Comparison of ENCODE assay signal across 13 cellular contexts in genomic region chr16:27404163-27404823, GRCh38. TPM values are rescaled to one million over a fixed set of nuclear protein-coding genes. Genes with fewer than 3 reads are reported as not detected.
DNase-seq lines count a peak whose midpoint lies in the region; ATAC-seq lines count a peak whose summit lies in the region.
"Had no signal": no experiment of that assay in that cellular context is flagged by ENCODE, and none has a peak within 500 bp of the region (broad histone marks: within the 10 kb centered on the region; RNA-seq: fewer than 3 reads in every experiment).

No MANE protein-coding gene starts in this region.

- intact Hi-C loops in activated CD4-positive, alpha-beta T cell treated with anti-CD3 and anti-CD28 coated beads, Interleukin-2, amount 10 ng/mL, durations not matched to agents 24 days and 14 days (cut with micrococcal nuclease), result no loop called here

- DNase-seq in activated CD4-positive, alpha-beta T cell treated with anti-CD3 and anti-CD28 coated beads, Interleukin-2, amount 10 ng/mL, durations not matched to agents 24 days and 14 days, result peak; percentile 73
- no peak for DNase-seq in activated CD4-positive, alpha-beta T cell treated with anti-CD3 and anti-CD28 coated beads for 1 hour
- no peak for DNase-seq in T-helper 2 cell treated with Interferon-gamma antibody and Interleukin-4, amounts not matched to agents 5 μg/mL and 100 μg/mL, for 36 hours (ENCODE audit: low spot score)
- DNase-seq in immature natural killer cell (no peak), NCI-H226 (no peak)
- DNase-seq in stimulated activated naive CD4-positive, alpha-beta T cell treated with Interleukin-2 at 50 U/mL for 16 hours (lab: John Stamatoyannopoulos, UW), result peak; percentile 7
- DNase-seq: DMS53; effector CD8-positive, alpha-beta T cell; NCI-H526; SJCRH30; substantia nigra had no signal

- peaks cover 62% of the 10 kb centered on the region for H3K36me3 Mint-ChIP-seq in activated CD4-positive, alpha-beta T cell treated with anti-CD3 and anti-CD28 coated beads, Interleukin-2, amount 10 ng/mL, durations not matched to agents 24 days and 14 days (ENCODE audit: low read depth)
- peaks cover 28% of the 10 kb centered on the region for H3K36me3 Mint-ChIP-seq in T-helper 2 cell treated with Interferon-gamma antibody and Interleukin-4, amounts not matched to agents 5 μg/mL and 100 μg/mL, for 36 hours (ENCODE audit: low read depth)
- peaks cover 3 to 19% (median 17%) of the 10 kb centered on the region in 3 donors for H3K36me3 Mint-ChIP-seq in immature natural killer cell

- H3K4me3 Mint-ChIP-seq in activated CD4-positive, alpha-beta T cell treated with anti-CD3 and anti-CD28 coated beads, Interleukin-2, amount 10 ng/mL, durations not matched to agents 24 days and 14 days, result peak overlapping the region; percentile 100
- peak overlapping the region; percentile 98 for H3K4me3 Mint-ChIP-seq in T-helper 2 cell treated with Interferon-gamma antibody and Interleukin-4, amounts not matched to agents 5 μg/mL and 100 μg/mL, for 36 hours
- H3K4me3 Mint-ChIP-seq in immature natural killer cell, result peak overlapping the region; percentile 87 to 99 (median 90)

- peak overlapping the region; percentile 97 for H3K27ac Mint-ChIP-seq in activated CD4-positive, alpha-beta T cell treated with anti-CD3 and anti-CD28 coated beads, Interleukin-2, amount 10 ng/mL, durations not matched to agents 24 days and 14 days
- H3K27ac Mint-ChIP-seq in T-helper 2 cell treated with Interferon-gamma antibody and Interleukin-4, amounts not matched to agents 5 μg/mL and 100 μg/mL, for 36 hours, result peak overlapping the region; percentile 98
- H3K27ac Mint-ChIP-seq in immature natural killer cell, result peak overlapping the region; percentile 96 to 100 (median 98)

- H3K4me1 Mint-ChIP-seq in activated CD4-positive, alpha-beta T cell treated with anti-CD3 and anti-CD28 coated beads, Interleukin-2, amount 10 ng/mL, durations not matched to agents 24 days and 14 days, result peaks cover 60% of the 10 kb centered on the region
- H3K4me1 Mint-ChIP-seq in T-helper 2 cell treated with Interferon-gamma antibody and Interleukin-4, amounts not matched to agents 5 μg/mL and 100 μg/mL, for 36 hours (ENCODE audit: low read depth), result peaks cover 67% of the 10 kb centered on the region
- H3K4me1 Mint-ChIP-seq in immature natural killer cell, result peaks cover 88 to 100% of the 10 kb centered on the region in 2 donors

- ATAC-seq in HG03342 (IDR thresholded peaks at IDR 0.05; ENCODE audit: unreplicated experiment), result no peak
- no peak for ATAC-seq in GM19035 (IDR thresholded peaks at IDR 0.05; ENCODE audit: unreplicated experiment)

- H3K27me3 Mint-ChIP-seq in activated CD4-positive, alpha-beta T cell treated with anti-CD3 and anti-CD28 coated beads, Interleukin-2, amount 10 ng/mL, durations not matched to agents 24 days and 14 days, result no peaks in the 10 kb centered on the region
- H3K27me3 Mint-ChIP-seq in T-helper 2 cell treated with Interferon-gamma antibody and Interleukin-4, amounts not matched to agents 5 μg/mL and 100 μg/mL, for 36 hours (ENCODE audit: low read depth), result no peaks in the 10 kb centered on the region
- H3K27me3 Mint-ChIP-seq in immature natural killer cell (ENCODE audit: low read depth in 3 of 3), result peaks cover 17 to 32% (median 27%) of the 10 kb centered on the region in 3 donors

- no peaks in the 10 kb centered on the region for H3K9me3 Mint-ChIP-seq in activated CD4-positive, alpha-beta T cell treated with anti-CD3 and anti-CD28 coated beads, Interleukin-2, amount 10 ng/mL, durations not matched to agents 24 days and 14 days
- no peaks in the 10 kb centered on the region for H3K9me3 Mint-ChIP-seq in T-helper 2 cell treated with Interferon-gamma antibody and Interleukin-4, amounts not matched to agents 5 μg/mL and 100 μg/mL, for 36 hours
- no peaks in the 10 kb centered on the region for H3K9me3 Mint-ChIP-seq in immature natural killer cell

RNA-seq across cellular contexts. Expression of gene IL21R, which starts 2.3 kb away (rescaled TPM):
- total RNA-seq in activated CD4-positive, alpha-beta T cell treated with anti-CD3 and anti-CD28 coated beads, Interleukin-2, amount 10 ng/mL, durations not matched to agents 24 days and 14 days, result 94.9 and 100 TPM in 2 replicates
- 10 to 100 TPM; 27.5 to 59.7 (median 49.6) TPM for polyA plus RNA-seq in immature natural killer cell

Comparison
In these comparisons a context has a peak if more than half of its experiments do, and no peak if none do; other contexts are left out.
1. DNase-seq: peak in activated CD4-positive, alpha-beta T cell treated with anti-CD3 and anti-CD28 coated beads, Interleukin-2, amount 10 ng/mL, durations not matched to agents 24 days and 14 days (single experiment) and stimulated activated naive CD4-positive, alpha-beta T cell treated with Interleukin-2 at 50 U/mL for 16 hours (single experiment); none in activated CD4-positive, alpha-beta T cell treated with anti-CD3 and anti-CD28 coated beads for 1 hour (single experiment), T-helper 2 cell treated with Interferon-gamma antibody and Interleukin-4, amounts not matched to agents 5 μg/mL and 100 μg/mL, for 36 hours (single experiment), immature natural killer cell (0 of 3) and NCI-H226 (single experiment).
2. Peak in every context shown above with its lines, with median percentiles within 50 percentile points of each other: H3K27ac Mint-ChIP-seq and H3K4me3 Mint-ChIP-seq.